ENCODE assay signal across 9 cellular contexts in genomic region chr3:154095832-154096421, GRCh38. TPM values are rescaled to one million over a fixed set of nuclear protein-coding genes. Genes with fewer than 3 reads are reported as not detected.
A peak's percentile ranks its signal among the peaks of the same experiment; 100 is the strongest.
DNase-seq lines count a peak whose midpoint lies in the region; ATAC-seq and TF ChIP-seq lines count a peak whose summit lies in the region.
"Had no signal": no experiment of that assay in that cellular context is flagged by ENCODE, and none has a peak within 500 bp of the region (broad histone marks: within the 10 kb centered on the region; RNA-seq: fewer than 3 reads in every experiment).

No MANE protein-coding gene starts in this region.

- H3K36me3 Mint-ChIP-seq in HFFc6 (ENCODE audit: low read depth): no peaks in the 10 kb centered on the region
- no peaks in the 10 kb centered on the region for H3K36me3 Mint-ChIP-seq in activated naive CD4-positive, alpha-beta T cell treated with anti-CD3 and anti-CD28 coated beads, Interleukin-2, amount 50 U/mL, for 72 hours

- H3K27me3 Mint-ChIP-seq in HFFc6 (ENCODE audit: insufficient read depth): peaks cover 1% of the 10 kb centered on the region; the same call in 1 of the 2 replicates

- no peak overlapping the region for H3K4me3 Mint-ChIP-seq in HFFc6

- no peaks in the 10 kb centered on the region for H3K4me1 Mint-ChIP-seq in HFFc6 (ENCODE audit: low read depth)

- peak; percentile 48; the same call in 1 of the 2 replicates for TF ChIP-seq CTCF in HFFc6 (IDR thresholded peaks at IDR 0.05)

- ATAC-seq in left lobe of liver (peak; percentile 66), GM21367 (IDR thresholded peaks at IDR 0.05; ENCODE audit: unreplicated experiment) (no peak)
- ATAC-seq in activated naive CD4-positive, alpha-beta T cell treated with anti-CD3 and anti-CD28 coated beads, Interleukin-2, amount 50 U/mL, for 72 hours: no peak

- peaks cover 20% of the 10 kb centered on the region for H3K9me3 Mint-ChIP-seq in HFFc6
- H3K9me3 Mint-ChIP-seq in activated naive CD4-positive, alpha-beta T cell treated with anti-CD3 and anti-CD28 coated beads, Interleukin-2, amount 50 U/mL, for 72 hours: no peaks in the 10 kb centered on the region

- peak; percentile 43 for DNase-seq in Ammon's horn (ENCODE audit: low spot score)
- DNase-seq in HFFc6: no peak
- peak; percentile 1 for DNase-seq in amniotic stem cell (lab: John Stamatoyannopoulos, UW)
- no peak for DNase-seq in left lobe of liver (ENCODE audit: low spot score)
- DNase-seq in activated naive CD4-positive, alpha-beta T cell treated with Interleukin-2 at 50 U/mL for 16 hours: no peak
- DNase-seq in NCI-H774 (lab: John Stamatoyannopoulos, UW): no peak
- no peak for DNase-seq in activated naive CD4-positive, alpha-beta T cell treated with anti-CD3 and anti-CD28 coated beads, Interleukin-2, amount 50 U/mL, for 72 hours (ENCODE audit: low spot score in 2 of 2)
- DNase-seq: activated gamma-delta T cell treated with Interleukin-2 at 50 U/mL for 16 hours had no signal

- H3K27ac Mint-ChIP-seq in HFFc6: no peak overlapping the region
- H3K27ac Mint-ChIP-seq in activated naive CD4-positive, alpha-beta T cell treated with anti-CD3 and anti-CD28 coated beads, Interleukin-2, amount 50 U/mL, for 72 hours: no peak overlapping the region

RNA-seq across cellular contexts. Expression of gene ARHGEF26, which starts 25.3 kb away (rescaled TPM):
- total RNA-seq in HFFc6 (2021; fragmentation: NEBNext Ultra II Directional; extraction: Animal tissue kit (Norgen Biotek cat#: 25700)): under 1 TPM in 1 of 6 experiments, not detected in 5; 0.05 TPM
- total RNA-seq in left lobe of liver: 26.3 TPM
- under 1 TPM in 1 of 2 donors, not detected in 1; 0.19 TPM for total RNA-seq in activated naive CD4-positive, alpha-beta T cell treated with anti-CD3 and anti-CD28 coated beads, Interleukin-2, amount 50 U/mL, for 72 hours

Comparison
In these comparisons a context has a peak if more than half of its experiments do, and no peak if none do; other contexts are left out.
1. DNase-seq: peak in Ammon's horn (single experiment) and amniotic stem cell (single experiment); none in HFFc6 (single experiment), left lobe of liver (single experiment), activated naive CD4-positive, alpha-beta T cell treated with Interleukin-2 at 50 U/mL for 16 hours (single experiment), NCI-H774 (single experiment) and activated naive CD4-positive, alpha-beta T cell treated with anti-CD3 and anti-CD28 coated beads, Interleukin-2, amount 50 U/mL, for 72 hours (0 of 2).
2. RNA of gene ARHGEF26, which starts 25.3 kb away (total RNA-seq): 26.3 TPM in left lobe of liver (single experiment); 0.19 TPM in activated naive CD4-positive, alpha-beta T cell treated with anti-CD3 and anti-CD28 coated beads, Interleukin-2, amount 50 U/mL, for 72 hours and 0.05 TPM in HFFc6; every median in the first group is over 10 times any median in the second.